2 cellular contexts compared by ENCODE assay signal in the genomic region with DNA sequence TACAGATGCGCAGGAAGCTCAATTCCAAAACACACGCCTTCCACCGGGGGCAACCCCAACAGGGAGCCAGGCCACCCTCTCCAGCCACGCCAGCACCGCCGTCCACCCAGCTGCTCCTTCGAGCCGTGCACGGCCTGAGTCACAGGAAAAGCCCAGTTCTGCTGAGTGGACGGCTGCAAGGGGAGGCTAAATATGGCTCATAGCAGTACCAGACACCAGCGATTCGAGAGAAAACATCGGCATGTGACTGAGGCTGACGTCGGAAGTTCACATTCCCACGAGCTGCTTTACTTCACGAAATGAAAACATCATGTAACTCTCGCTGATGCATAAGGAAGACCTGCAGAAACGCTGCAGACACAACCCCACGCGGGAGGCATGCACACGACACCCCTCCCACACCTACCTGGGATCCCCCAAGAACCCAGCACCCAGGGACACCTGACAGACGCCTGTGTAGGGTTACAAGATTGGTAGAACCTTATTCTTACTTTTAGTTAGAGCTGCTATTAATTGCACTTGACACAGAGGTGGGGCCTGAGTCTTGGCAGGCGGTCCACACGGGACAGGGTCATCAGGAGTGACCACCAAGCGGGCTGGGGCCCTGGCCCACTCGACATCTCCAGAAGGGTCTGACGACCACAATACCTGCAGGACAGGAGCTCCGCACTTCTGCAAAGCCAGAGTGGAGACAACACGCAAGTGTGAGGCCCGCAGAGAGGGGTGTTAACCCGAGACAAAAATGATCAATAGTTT.
TF ChIP-seq lines count a peak whose summit lies in the region.

No MANE protein-coding gene starts in this region.

TF ChIP-seq in endothelial cell of umbilical vein, 7 proteins besides CTCF, POLR2A, EP300 and RAD21 (continued from another document):
- TF ChIP-seq GATA2 (IDR thresholded peaks at IDR 0.05; ENCODE audit: insufficient read depth, insufficient read length, low read depth, low read length), result no peak
- TF ChIP-seq POLR2AphosphoS5 (IDR thresholded peaks at IDR 0.05; ENCODE audit: insufficient read depth, low read depth, low read length), result no peak
- no peak for TF ChIP-seq MYC (IDR thresholded peaks at IDR 0.05; ENCODE audit: low read depth, low read length)
- TF ChIP-seq MAX (IDR thresholded peaks at IDR 0.05; ENCODE audit: insufficient read depth, insufficient read length), result no peak

TF ChIP-seq in HepG2, 621 proteins besides CTCF, POLR2A, EP300 and RAD21:
- no peak for TF ChIP-seq ZNF503 (CRISPR knock-in tag; IDR thresholded peaks at IDR 0.05)
- TF ChIP-seq AGO2 (optimal IDR thresholded peaks at IDR 0.05; ENCODE audit: low read depth, low read length), result peak; percentile 47
- TF ChIP-seq ZNF784 (CRISPR knock-in tag; IDR thresholded peaks at IDR 0.05; ENCODE audit: borderline replicate concordance), result no peak
- TF ChIP-seq ZBTB33 (CRISPR knock-in tag; IDR thresholded peaks at IDR 0.05), result peak; percentile 51; the same call in 1 of the 2 replicates
- no peak for TF ChIP-seq ZNF709 (CRISPR knock-in tag; IDR thresholded peaks at IDR 0.05)
- TF ChIP-seq ZNF468 (CRISPR knock-in tag; IDR thresholded peaks at IDR 0.05), result no peak
- TF ChIP-seq YEATS4 (CRISPR knock-in tag; IDR thresholded peaks at IDR 0.05; ENCODE audit: borderline replicate concordance), result no peak
- TF ChIP-seq POLR2AphosphoS5 (IDR thresholded peaks at IDR 0.05; ENCODE audit: low read depth, low read length), result 0 out of 2 replicates have a peak, but pooled peaks have one; percentile 20
